Comparison of ENCODE assay signal across 37 cellular contexts in the genomic region with DNA sequence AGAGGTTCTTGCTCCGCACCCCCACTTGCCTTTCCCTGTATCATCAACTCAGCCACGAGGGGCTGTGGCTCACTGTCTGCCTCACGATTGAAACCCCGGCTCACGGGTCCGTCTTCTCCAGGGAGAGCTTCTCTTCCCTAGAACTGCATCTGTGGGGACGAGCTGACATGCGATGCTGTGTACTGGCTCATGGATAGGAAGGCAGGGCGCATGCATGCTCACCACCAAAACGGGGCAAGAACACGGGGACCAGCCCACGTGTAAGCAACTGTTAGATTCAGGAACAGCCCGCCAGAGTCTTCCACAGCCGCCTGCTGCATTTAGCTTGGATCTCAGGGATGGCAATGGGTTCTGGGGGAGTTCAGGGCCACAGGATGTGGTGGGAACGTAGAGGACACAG.
"Had no signal": no experiment of that assay in that cellular context is flagged by ENCODE, and none has a peak within 500 bp of the region (broad histone marks: within the 10 kb centered on the region; RNA-seq: fewer than 3 reads in every experiment).

No MANE protein-coding gene starts in this region.

- H3K27me3 Mint-ChIP-seq: activated B cell treated with CpG ODN at 0.5 μM for 24 hours; activated CD4-positive, alpha-beta memory T cell treated with anti-CD3 and anti-CD28 coated beads for 36 hours; activated CD4-positive, alpha-beta T cell treated with anti-CD3 and anti-CD28 coated beads, Interleukin-2, amount 10 ng/mL, durations not matched to agents 24 days and 14 days; activated naive CD4-positive, alpha-beta T cell treated with anti-CD3 and anti-CD28 coated beads, Interleukin-2, amount 10 ng/mL, durations not matched to agents 7 days and 5 days; activated naive CD8-positive, alpha-beta T cell treated with anti-CD3 and anti-CD28 coated beads, Interleukin-2, amount 10 ng/mL, durations not matched to agents 7 days and 5 days; activated naive CD8-positive, alpha-beta T cell treated with anti-CD3 and anti-CD28 coated beads, Interleukin-2, amount 50 U/mL, for 24 hours had no signal

- H3K4me1 ChIP-seq: ascending aorta had no signal

- H3K27ac ChIP-seq: ascending aorta, cardiac muscle cell, VCaP had no signal

- H3K4me3 ChIP-seq: ascending aorta, cardiac muscle cell had no signal

- DNase-seq: activated B cell treated with CpG ODN at 0.5 μM for 24 hours; activated CD4-positive, alpha-beta memory T cell treated with anti-CD3 and anti-CD28 coated beads for 36 hours; activated CD4-positive, alpha-beta T cell treated with anti-CD3 and anti-CD28 coated beads for 4 hours; activated CD4-positive, alpha-beta T cell treated with anti-CD3 and anti-CD28 coated beads, Interleukin-2, amount 10 ng/mL, durations not matched to agents 24 days and 14 days; activated CD4-positive, alpha-beta T cell treated with anti-CD3 and anti-CD28 coated beads, Interleukin-2, amount 50 U/mL, for 1 hour; activated CD4-positive, alpha-beta T cell treated with anti-CD3 and anti-CD28 coated beads, Interleukin-2, amount 50 U/mL, for 4 hours; activated CD4-positive, CD25-positive, alpha-beta regulatory T cell treated with anti-CD3 and anti-CD28 coated beads, Interleukin-2, amount 50 U/mL, for 72 hours; activated CD8-positive, alpha-beta memory T cell treated with anti-CD3 and anti-CD28 coated beads, Interleukin-2, amount 50 U/mL, for 4 hours; activated CD8-positive, alpha-beta T cell treated with anti-CD3 and anti-CD28 coated beads for 36 hours; activated effector memory CD4-positive, alpha-beta T cell treated with Interleukin-2 at 50 U/mL for 16 hours; activated gamma-delta T cell; activated naive CD4-positive, alpha-beta T cell treated with anti-CD3 and anti-CD28 coated beads, Interleukin-2, amount 10 ng/mL, durations not matched to agents 7 days and 5 days; activated naive CD4-positive, alpha-beta T cell treated with Interleukin-2 at 50 U/mL for 16 hours; activated naive CD8-positive, alpha-beta T cell treated with anti-CD3 and anti-CD28 coated beads, Interleukin-2, amount 10 ng/mL, durations not matched to agents 7 days and 5 days; activated naive CD8-positive, alpha-beta T cell treated with anti-CD3 and anti-CD28 coated beads, Interleukin-2, amount 50 U/mL, for 24 hours; activated T-cell treated with anti-CD3 and anti-CD28 coated beads for 4 hours; activated T-cell treated with anti-CD3 and anti-CD28 coated beads, Interleukin-2, amount 50 U/mL, for 1 hour; activated T-cell treated with anti-CD3 and anti-CD28 coated beads, Interleukin-2, amount 50 U/mL, for 4 hours; activated T-cell treated with anti-CD3 and anti-CD28 coated beads, Interleukin-2, amount 50 U/mL, for 72 hours; amygdala; anterior cingulate cortex; caudate nucleus; cerebellar nuclear complex; T-helper 1 cell; T-helper 2 cell; T-helper 9 cell had no signal

- ATAC-seq: activated CD8-positive, alpha-beta T cell treated with anti-CD3 and anti-CD28 coated beads for 36 hours; activated naive CD8-positive, alpha-beta T cell treated with anti-CD3 and anti-CD28 coated beads, Interleukin-2, amount 50 U/mL, for 24 hours; activated T-cell treated with anti-CD3 and anti-CD28 coated beads, Interleukin-2, amount 50 U/mL, for 4 hours; activated T-cell treated with anti-CD3 and anti-CD28 coated beads, Interleukin-2, amount 50 U/mL, for 72 hours had no signal

- H3K36me3 ChIP-seq: ascending aorta, cardiac muscle cell had no signal

- H3K27me3 ChIP-seq: ascending aorta, cardiac muscle cell had no signal

- H3K27ac Mint-ChIP-seq: activated B cell treated with CpG ODN at 0.5 μM for 24 hours; activated CD4-positive, alpha-beta memory T cell treated with anti-CD3 and anti-CD28 coated beads for 36 hours; activated CD4-positive, alpha-beta T cell treated with anti-CD3 and anti-CD28 coated beads, Interleukin-2, amount 10 ng/mL, durations not matched to agents 24 days and 14 days; activated CD8-positive, alpha-beta T cell treated with anti-CD3 and anti-CD28 coated beads for 36 hours; activated naive CD4-positive, alpha-beta T cell treated with anti-CD3 and anti-CD28 coated beads, Interleukin-2, amount 10 ng/mL, durations not matched to agents 7 days and 5 days; activated naive CD4-positive, alpha-beta T cell treated with anti-CD3 and anti-CD28 coated beads, Interleukin-2, amount 50 U/mL, for 24 hours; activated naive CD8-positive, alpha-beta T cell; activated naive CD8-positive, alpha-beta T cell treated with anti-CD3 and anti-CD28 coated beads, Interleukin-2, amount 10 ng/mL, durations not matched to agents 7 days and 5 days; activated naive CD8-positive, alpha-beta T cell treated with anti-CD3 and anti-CD28 coated beads, Interleukin-2, amount 50 U/mL, for 24 hours; activated T-cell treated with anti-CD3 and anti-CD28 coated beads, Interleukin-2, amount 50 U/mL, for 72 hours; activated T-helper 1 cell treated with anti-CD3 and anti-CD28 coated beads, Interleukin-12 subunit alpha, Interleukin-12 subunit beta, Interleukin-2, Interleukin-4 antibody, amounts not matched to agents 30 ng/mL and 10 ng/mL and 1 ng/mL, durations not matched to agents 14 hours and 24 hours and 36 hours; activated T-helper 2 cell treated with anti-CD3 and anti-CD28 coated beads, Interferon-gamma antibody, Interleukin-2, Interleukin-4, amounts not matched to agents 10 μg/mL and 5 μg/mL and 100 μg/mL, durations not matched to agents 14 hours and 24 hours and 36 hours; brain; T-helper 1 cell treated with Interleukin-12 subunit alpha and Interleukin-12 subunit beta and Interleukin-4 antibody, amounts not matched to agents 30 μg/mL and 1 μg/mL, for 36 hours; T-helper 2 cell treated with Interferon-gamma antibody and Interleukin-4, amounts not matched to agents 5 μg/mL and 100 μg/mL, for 36 hours had no signal

- H3K36me3 Mint-ChIP-seq: activated CD4-positive, alpha-beta memory T cell treated with anti-CD3 and anti-CD28 coated beads for 36 hours; activated naive CD4-positive, alpha-beta T cell treated with anti-CD3 and anti-CD28 coated beads, Interleukin-2, amount 10 ng/mL, durations not matched to agents 7 days and 5 days; activated naive CD4-positive, alpha-beta T cell treated with anti-CD3 and anti-CD28 coated beads, Interleukin-2, amount 50 U/mL, for 24 hours; activated naive CD8-positive, alpha-beta T cell; activated naive CD8-positive, alpha-beta T cell treated with anti-CD3 and anti-CD28 coated beads, Interleukin-2, amount 10 ng/mL, durations not matched to agents 7 days and 5 days; brain had no signal

- H3K4me1 Mint-ChIP-seq: activated B cell treated with CpG ODN at 0.5 μM for 24 hours; activated CD4-positive, alpha-beta T cell treated with anti-CD3 and anti-CD28 coated beads, Interleukin-2, amount 10 ng/mL, durations not matched to agents 24 days and 14 days; activated naive CD4-positive, alpha-beta T cell treated with anti-CD3 and anti-CD28 coated beads, Interleukin-2, amount 10 ng/mL, durations not matched to agents 7 days and 5 days; activated naive CD4-positive, alpha-beta T cell treated with anti-CD3 and anti-CD28 coated beads, Interleukin-2, amount 50 U/mL, for 24 hours; activated naive CD8-positive, alpha-beta T cell treated with anti-CD3 and anti-CD28 coated beads, Interleukin-2, amount 10 ng/mL, durations not matched to agents 7 days and 5 days; activated naive CD8-positive, alpha-beta T cell treated with anti-CD3 and anti-CD28 coated beads, Interleukin-2, amount 50 U/mL, for 24 hours; central memory CD8-positive, alpha-beta T cell had no signal

- H3K4me3 Mint-ChIP-seq: activated B cell treated with CpG ODN at 0.5 μM for 24 hours; activated CD4-positive, alpha-beta memory T cell treated with anti-CD3 and anti-CD28 coated beads for 36 hours; activated CD4-positive, alpha-beta T cell treated with anti-CD3 and anti-CD28 coated beads, Interleukin-2, amount 10 ng/mL, durations not matched to agents 24 days and 14 days; activated CD8-positive, alpha-beta T cell treated with anti-CD3 and anti-CD28 coated beads for 36 hours; activated naive CD4-positive, alpha-beta T cell treated with anti-CD3 and anti-CD28 coated beads, Interleukin-2, amount 10 ng/mL, durations not matched to agents 7 days and 5 days; activated naive CD4-positive, alpha-beta T cell treated with anti-CD3 and anti-CD28 coated beads, Interleukin-2, amount 50 U/mL, for 24 hours; activated naive CD8-positive, alpha-beta T cell; activated naive CD8-positive, alpha-beta T cell treated with anti-CD3 and anti-CD28 coated beads, Interleukin-2, amount 10 ng/mL, durations not matched to agents 7 days and 5 days; activated naive CD8-positive, alpha-beta T cell treated with anti-CD3 and anti-CD28 coated beads, Interleukin-2, amount 50 U/mL, for 24 hours; activated T-cell treated with anti-CD3 and anti-CD28 coated beads, Interleukin-2, amount 50 U/mL, for 4 hours; activated T-cell treated with anti-CD3 and anti-CD28 coated beads, Interleukin-2, amount 50 U/mL, for 72 hours; activated T-helper 1 cell treated with anti-CD3 and anti-CD28 coated beads, Interleukin-12 subunit alpha, Interleukin-12 subunit beta, Interleukin-2, Interleukin-4 antibody, amounts not matched to agents 30 ng/mL and 10 ng/mL and 1 ng/mL, durations not matched to agents 14 hours and 24 hours and 36 hours; brain; central memory CD8-positive, alpha-beta T cell; T-helper 1 cell treated with Interleukin-12 subunit alpha and Interleukin-12 subunit beta and Interleukin-4 antibody, amounts not matched to agents 30 μg/mL and 1 μg/mL, for 36 hours; T-helper 2 cell treated with Interferon-gamma antibody and Interleukin-4, amounts not matched to agents 5 μg/mL and 100 μg/mL, for 36 hours had no signal
